In the genomic region with DNA sequence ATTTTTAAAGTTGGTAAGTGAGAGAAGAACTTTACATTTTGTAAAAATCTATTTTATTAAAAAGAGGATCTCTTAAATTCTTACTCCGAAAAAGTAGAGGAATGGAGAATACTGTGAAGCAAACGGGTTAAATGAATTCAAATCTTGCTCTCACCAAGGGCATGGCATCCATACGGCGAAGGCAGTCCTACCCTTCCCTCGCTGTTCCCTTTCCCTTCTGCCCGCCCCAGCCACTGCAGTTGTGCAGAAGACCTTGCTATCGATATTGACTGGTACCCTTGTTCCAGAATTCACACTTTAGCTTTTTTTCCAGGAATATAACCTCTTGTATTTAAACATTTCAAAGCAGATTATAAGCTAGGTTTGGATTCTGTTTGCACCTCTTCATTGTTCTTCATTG, we compare ENCODE assay signal across 14 cellular contexts.
"Had no signal": no experiment of that assay in that cellular context is flagged by ENCODE, and none has a peak within 500 bp of the region (broad histone marks: within the 10 kb centered on the region; RNA-seq: fewer than 3 reads in every experiment).

No MANE protein-coding gene starts in this region.

- H3K27ac Mint-ChIP-seq: activated CD8-positive, alpha-beta T cell treated with anti-CD3 and anti-CD28 coated beads, Interleukin-2, amount 10 ng/mL, durations not matched to agents 7 days and 5 days; activated naive CD4-positive, alpha-beta T cell treated with anti-CD3 and anti-CD28 coated beads, Interleukin-2, amount 50 U/mL, for 72 hours; activated naive CD8-positive, alpha-beta T cell treated with anti-CD3 and anti-CD28 coated beads, Interleukin-2, amount 50 U/mL, for 24 hours; activated T-helper 1 cell treated with anti-CD3 and anti-CD28 coated beads, Interleukin-12 subunit alpha, Interleukin-12 subunit beta, Interleukin-2, Interleukin-4 antibody, amounts not matched to agents 30 ng/mL and 10 ng/mL and 1 ng/mL, durations not matched to agents 14 hours and 24 hours and 36 hours; T-helper 1 cell treated with Interleukin-12 subunit alpha and Interleukin-12 subunit beta and Interleukin-4 antibody, amounts not matched to agents 30 μg/mL and 1 μg/mL, for 36 hours had no signal

- H3K4me3 Mint-ChIP-seq: activated CD8-positive, alpha-beta T cell treated with anti-CD3 and anti-CD28 coated beads, Interleukin-2, amount 10 ng/mL, durations not matched to agents 7 days and 5 days; activated naive CD8-positive, alpha-beta T cell treated with anti-CD3 and anti-CD28 coated beads, Interleukin-2, amount 50 U/mL, for 24 hours; activated T-helper 1 cell treated with anti-CD3 and anti-CD28 coated beads, Interleukin-12 subunit alpha, Interleukin-12 subunit beta, Interleukin-2, Interleukin-4 antibody, amounts not matched to agents 30 ng/mL and 10 ng/mL and 1 ng/mL, durations not matched to agents 14 hours and 24 hours and 36 hours; T-helper 1 cell treated with Interleukin-12 subunit alpha and Interleukin-12 subunit beta and Interleukin-4 antibody, amounts not matched to agents 30 μg/mL and 1 μg/mL, for 36 hours had no signal

- H3K36me3 ChIP-seq: ascending aorta, SJCRH30 had no signal

- H3K9me3 Mint-ChIP-seq: activated naive CD4-positive, alpha-beta T cell treated with anti-CD3 and anti-CD28 coated beads, Interleukin-2, amount 50 U/mL, for 72 hours; activated naive CD8-positive, alpha-beta T cell treated with anti-CD3 and anti-CD28 coated beads, Interleukin-2, amount 50 U/mL, for 24 hours; activated T-helper 1 cell treated with anti-CD3 and anti-CD28 coated beads, Interleukin-12 subunit alpha, Interleukin-12 subunit beta, Interleukin-2, Interleukin-4 antibody, amounts not matched to agents 30 ng/mL and 10 ng/mL and 1 ng/mL, durations not matched to agents 14 hours and 24 hours and 36 hours; T-helper 1 cell treated with Interleukin-12 subunit alpha and Interleukin-12 subunit beta and Interleukin-4 antibody, amounts not matched to agents 30 μg/mL and 1 μg/mL, for 36 hours had no signal

- FAIRE-seq: bronchial epithelial cell had no signal

- H3K4me3 ChIP-seq: body of pancreas, SJCRH30 had no signal

- H3K27ac ChIP-seq: ascending aorta, body of pancreas, SJCRH30 had no signal

- H3K4me1 ChIP-seq: ascending aorta, SJCRH30 had no signal

- H3K9me3 ChIP-seq: ascending aorta, body of pancreas, SJCRH30 had no signal

- H3K27me3 ChIP-seq: ascending aorta, body of pancreas, SJCRH30 had no signal

- H3K4me1 Mint-ChIP-seq: activated naive CD8-positive, alpha-beta T cell treated with anti-CD3 and anti-CD28 coated beads, Interleukin-2, amount 50 U/mL, for 24 hours had no signal

- DNase-seq: activated CD8-positive, alpha-beta T cell treated with anti-CD3 and anti-CD28 coated beads, Interleukin-2, amount 10 ng/mL, durations not matched to agents 7 days and 5 days; activated effector memory CD4-positive, alpha-beta T cell treated with anti-CD3 and anti-CD28 coated beads, Interleukin-2, amount 50 U/mL, for 16 hours; activated naive CD8-positive, alpha-beta T cell treated with anti-CD3 and anti-CD28 coated beads, Interleukin-2, amount 50 U/mL, for 24 hours; amniotic stem cell; NCI-H1092; NCI-H226; RPMI8226 had no signal

- H3K36me3 Mint-ChIP-seq: activated naive CD4-positive, alpha-beta T cell treated with anti-CD3 and anti-CD28 coated beads, Interleukin-2, amount 50 U/mL, for 72 hours had no signal
